In the genomic region with DNA sequence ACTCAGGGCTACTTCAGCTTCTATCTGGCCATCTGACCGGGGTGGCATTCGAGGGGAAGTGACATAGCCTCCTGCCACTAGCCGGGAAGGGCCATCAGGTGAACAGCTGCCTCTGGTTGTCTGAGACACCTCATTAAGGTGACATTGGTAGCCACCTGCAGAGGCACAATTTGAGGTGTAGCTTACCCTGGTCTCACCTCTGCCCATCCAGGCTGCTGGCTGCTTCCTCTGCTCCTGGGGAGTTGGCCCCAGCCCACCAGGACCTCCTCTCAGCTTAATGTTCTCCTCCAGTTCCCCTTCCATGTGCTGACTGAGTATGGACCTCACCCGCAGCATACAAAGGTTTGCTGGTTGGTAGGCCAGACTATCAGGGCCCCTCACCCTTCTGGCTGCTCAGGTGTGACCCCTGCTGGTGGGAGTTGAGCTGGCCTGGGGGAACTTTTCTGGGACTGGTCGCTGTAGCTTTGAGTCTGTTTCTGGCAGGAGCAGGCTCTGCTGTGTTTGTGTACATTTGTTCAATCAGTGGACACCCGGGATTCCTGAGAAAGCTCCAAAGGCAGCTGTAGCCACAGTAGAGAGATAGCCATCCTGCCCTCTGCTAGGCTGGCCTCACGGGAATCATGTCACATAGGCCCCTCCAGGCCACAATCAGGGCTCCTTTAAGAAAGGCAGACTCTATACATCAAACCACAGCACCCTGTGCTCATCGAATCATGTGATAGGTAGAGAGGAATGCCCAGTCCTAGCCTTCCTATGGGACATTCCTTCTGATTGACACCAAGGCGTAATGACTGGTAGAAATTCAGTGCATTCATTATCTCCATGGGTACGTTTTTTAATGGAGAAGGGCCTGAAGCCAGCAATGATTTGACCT, we compare ENCODE assay signal across 8 cellular contexts.
DNase-seq lines count a peak whose midpoint lies in the region; ATAC-seq and TF ChIP-seq lines count a peak whose summit lies in the region.

No MANE protein-coding gene starts in this region.

- no peak overlapping the region for H3K4me3 ChIP-seq in Karpas-422 (ENCODE audit: low read length)
- H3K4me3 ChIP-seq in cardiac fibroblast (replicated peaks in 1 of 2; ENCODE audit: low read depth in 2 of 2, low read length in 2 of 2): no peak overlapping the region

- H3K27me3 ChIP-seq in Karpas-422 (ENCODE audit: low read length): no peaks in the 10 kb centered on the region

- no peak overlapping the region for H2AFZ ChIP-seq in Karpas-422 (ENCODE audit: low read length)

- intact Hi-C loops in left colon (cut with DNase I, micrococcal nuclease): loop anchor here in 1 of 2 donors (10.0 kb wide), 1 partner anchor 261 kb away; no protein-coding TSS in a partner anchor

- no peaks in the 10 kb centered on the region for H4K20me1 ChIP-seq in Karpas-422 (ENCODE audit: insufficient read depth, low read depth, low read length)

- no peak overlapping the region for H3K27ac ChIP-seq in Karpas-422 (ENCODE audit: low read length)

- H3K9ac ChIP-seq in Karpas-422 (ENCODE audit: low read length): no peak overlapping the region

- no peaks in the 10 kb centered on the region for H3K79me2 ChIP-seq in Karpas-422 (ENCODE audit: low read length)

- no peaks in the 10 kb centered on the region for H3K9me2 ChIP-seq in Karpas-422 (replicated peaks; ENCODE audit: insufficient read depth, low read length)

- peak; percentile 55 for DNase-seq in GM10248 (ENCODE audit: extremely low spot score)
- DNase-seq in Karpas-422: peak; percentile 71
- DNase-seq in activated CD4-positive, CD25-positive, alpha-beta regulatory T cell (lab: John Stamatoyannopoulos, UW): peak; percentile 16 to 49 (median 22)
- DNase-seq in cardiac fibroblast (ENCODE audit: low read depth in 2 of 2): peak; percentile 32 to 48
- DNase-seq in left colon: peak in 1 of 2 donors; percentile 71
- peak; percentile 20 to 67 (median 38) for DNase-seq in stimulated activated CD4-positive, alpha-beta T cell treated with anti-CD3 and anti-CD28 coated beads, TNF-alpha, amount 100 ng/mL, for 1 hour (ENCODE audit: low read depth in 3 of 3, low spot score in 1 of 3)

- H3K9me3 ChIP-seq in Karpas-422 (ENCODE audit: low read length): no peaks in the 10 kb centered on the region

- H3K4me2 ChIP-seq in Karpas-422 (ENCODE audit: low read depth, low read length, poor library complexity, severe bottlenecking): no peak overlapping the region

- POLR2A ChIA-PET in GM10248 (lab: Yijun Ruan, JAX): no interaction called here

- peak; percentile 54 for TF ChIP-seq CTCF in GM10248 (IDR thresholded peaks at IDR 0.05; ENCODE audit: control extremely low read depth, extremely low read depth, low read depth, missing control alignments)
- TF ChIP-seq CTCF in cardiac fibroblast (IDR thresholded peaks at IDR 0.05; ENCODE audit: low read depth, low read length): peak; percentile 86

- H3K4me1 ChIP-seq in Karpas-422 (ENCODE audit: low read length): no peaks in the 10 kb centered on the region

- H3K36me3 ChIP-seq in Karpas-422 (ENCODE audit: insufficient read depth, low read length): no peaks in the 10 kb centered on the region

- CTCF ChIA-PET in GM10248 (lab: Yijun Ruan, JAX): interaction anchor here (0.7 to 2.9 kb wide), 21 partner anchors 9 to 734 kb away, joined by 3 to 21 read pairs (median 4); no protein-coding TSS in a partner anchor

- ATAC-seq in left colon (peak; percentile 72), GM21447 (IDR thresholded peaks at IDR 0.05; ENCODE audit: unreplicated experiment) (no peak), GM21423 (IDR thresholded peaks at IDR 0.05; ENCODE audit: unreplicated experiment) (no peak)
